ENCODE assay signal across 20 cellular contexts in the genomic region with DNA sequence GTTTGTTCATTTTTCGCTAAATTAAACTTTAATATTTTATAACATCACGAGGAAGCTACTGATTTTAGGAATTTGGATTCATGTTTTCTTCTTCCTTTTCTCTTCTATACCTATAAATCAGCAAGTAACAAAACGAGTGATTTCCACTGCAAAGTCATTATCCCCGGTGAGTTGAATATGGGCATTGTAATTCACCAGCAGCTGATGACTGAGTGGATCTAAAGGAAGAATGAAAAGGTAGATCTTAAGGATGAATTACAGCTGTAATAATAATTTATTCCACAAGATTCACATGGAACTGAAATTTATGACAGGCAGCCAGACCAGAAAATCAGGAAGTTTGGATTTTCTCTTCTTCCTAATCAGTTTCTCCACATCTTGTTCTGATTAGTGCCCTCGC.
"Had no signal": no experiment of that assay in that cellular context is flagged by ENCODE, and none has a peak within 500 bp of the region (broad histone marks: within the 10 kb centered on the region; RNA-seq: fewer than 3 reads in every experiment).

No MANE protein-coding gene starts in this region.

- FAIRE-seq: HepG2 had no signal

- H3K4me2 ChIP-seq: KMS-11 had no signal

- DNase-seq: IMR-90, Kasumi-1, MM.1S, MV-4-11, NCI-H1048, NCI-H1105, NCI-H1417, NCI-H1436 treated with DMSO at 0.1 percent for 48 hours, NCI-H1694, NCI-H187 treated with DMSO at 0.1 percent for 48 hours, NCI-H2081, NCI-H2107, NCI-H2171 treated with DMSO at 0.1 percent for 48 hours, NCI-H524, NCI-H526 treated with DMSO at 0.1 percent for 48 hours, NCI-H774, RPMI8226, SHP77 had no signal

- H3K27ac ChIP-seq: KMS-11 had no signal

- H3K9ac ChIP-seq: KMS-11 had no signal
